Comparison of ENCODE assay signal across 8 cellular contexts in the genomic region with DNA sequence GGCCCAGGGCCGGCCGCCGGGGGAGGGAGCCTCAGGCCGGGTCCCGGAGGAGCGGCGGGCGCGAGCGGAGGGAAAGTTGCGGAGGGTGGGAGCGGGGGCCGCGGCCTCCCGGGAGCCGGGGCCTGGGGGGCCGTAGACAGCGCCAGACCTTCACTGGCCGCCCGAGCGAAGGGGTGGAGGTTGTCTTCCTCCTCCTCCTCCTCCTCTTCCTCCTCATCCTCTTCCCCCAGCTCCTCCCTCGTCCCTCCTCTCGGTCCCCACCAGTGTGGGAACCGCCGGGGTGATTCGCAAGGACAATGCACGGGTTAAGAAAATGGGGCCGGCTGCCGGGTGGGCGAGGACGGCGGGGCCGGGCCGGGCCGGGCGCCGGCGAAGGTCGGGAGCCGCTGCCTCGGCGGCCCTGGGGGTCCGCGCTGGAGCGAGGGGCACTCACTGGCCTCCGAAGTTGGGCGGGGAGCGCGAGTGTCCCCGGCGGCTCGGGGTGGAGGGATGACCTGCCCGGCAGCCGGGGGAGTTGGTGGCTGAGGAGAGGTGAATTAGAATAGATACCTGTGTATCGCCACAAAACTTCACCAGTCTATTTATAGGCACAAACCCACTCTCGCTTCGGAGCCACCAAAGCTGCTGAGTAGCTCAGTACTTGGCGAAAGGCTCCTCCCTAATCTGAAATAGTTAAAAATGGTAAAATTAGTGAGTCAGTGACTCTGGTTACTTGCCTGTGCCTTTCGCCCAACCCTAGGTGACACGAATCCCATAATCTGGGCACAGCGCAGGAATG. TPM values are rescaled to one million over a fixed set of nuclear protein-coding genes. Genes with fewer than 3 reads are reported as not detected.
DNase-seq lines count a peak whose midpoint lies in the region; ATAC-seq and TF ChIP-seq lines count a peak whose summit lies in the region.

No MANE protein-coding gene starts in this region.

- H3K4me1 Mint-ChIP-seq in activated naive CD4-positive, alpha-beta T cell treated with anti-CD3 and anti-CD28 coated beads for 36 hours (ENCODE audit: low read depth), result peaks cover 44% of the 10 kb centered on the region

- peaks cover 50% of the 10 kb centered on the region for H4K20me1 ChIP-seq in SK-N-SH (ENCODE audit: insufficient read depth)

- H3K4me3 ChIP-seq in SK-N-SH (ENCODE audit: low read depth in 2 of 2, low read length in 1 of 2) (peak overlapping the region; percentile 90 to 92), psoas muscle (peak overlapping the region; percentile 81)

- WGBS in SK-N-SH (ENCODE audit: low lambda C conversion rate), result 2% methylated on average over 36 of the region's 61 CpGs
- 0 to 1% (median 1%) methylated on average over 45 to 61 of the region's 61 CpGs for WGBS in psoas muscle, 3 donors

- H3K4me2 ChIP-seq in SK-N-SH, result peak overlapping the region; percentile 89

- H3K27ac Mint-ChIP-seq in activated naive CD4-positive, alpha-beta T cell treated with anti-CD3 and anti-CD28 coated beads for 36 hours, result peak overlapping the region; percentile 87

- no peak for ATAC-seq in SK-N-SH treated with all-trans-retinoic acid at 6 μM for 48 hours
- ATAC-seq in Right ventricle myocardium inferior, result peak; percentile 6
- ATAC-seq in psoas muscle, result peak; percentile 1 to 34 (median 22)
- no peak for ATAC-seq in GM18873 (IDR thresholded peaks at IDR 0.05; ENCODE audit: low FRiP score, unreplicated experiment)

- no peak for TF ChIP-seq RAD21 in SK-N-SH (IDR thresholded peaks at IDR 0.05; ENCODE audit: low read length)

- H3K27ac ChIP-seq in SK-N-SH (ENCODE audit: low read depth in 2 of 2, low read length in 1 of 2) (peak overlapping the region; percentile 82 to 97), psoas muscle (peak overlapping the region; percentile 99)

- H3K4me1 ChIP-seq in SK-N-SH (ENCODE audit: control insufficient read depth in 1 of 2, insufficient read depth in 2 of 2, low read depth in 1 of 2, low read length in 1 of 2) (peaks cover 24 to 28% of the 10 kb centered on the region in 2 experiments; a peak in 3 of 4 replicates), psoas muscle (peaks cover 51% of the 10 kb centered on the region)

- H3K9me3 ChIP-seq in SK-N-SH (no peaks in the 10 kb centered on the region), psoas muscle (no peaks in the 10 kb centered on the region)

- POLR2A ChIA-PET in SK-N-SH (lab: Yijun Ruan, JAX), result interaction anchor here (0.9 kb wide), 1 partner anchor 100 kb away, joined by 3 read pairs; no protein-coding TSS in a partner anchor

- peak overlapping the region; percentile 81 for H3K4me3 Mint-ChIP-seq in activated naive CD4-positive, alpha-beta T cell treated with anti-CD3 and anti-CD28 coated beads for 36 hours

- TF ChIP-seq CTCF in SK-N-SH (IDR thresholded peaks at IDR 0.05), result no peak
- no peak for TF ChIP-seq CTCF in psoas muscle (IDR thresholded peaks at IDR 0.05)

- intact Hi-C loops in activated naive CD4-positive, alpha-beta T cell treated with anti-CD3 and anti-CD28 coated beads for 36 hours (cut with micrococcal nuclease), result loop anchor here (2.0 to 10.0 kb wide), 4 partner anchors 31 to 1947 kb away; a partner anchor contains a TSS
- intact Hi-C loops in Right ventricle myocardium inferior (cut with DNase I) (loop anchor here (2.0 to 5.0 kb wide), 6 partner anchors 29 to 197 kb away; no protein-coding TSS in a partner anchor), psoas muscle (cut with DNase I) (loop anchor here (2.0 to 10.0 kb wide), 4 partner anchors 63 to 194 kb away; no protein-coding TSS in a partner anchor)

- H3K36me3 ChIP-seq in SK-N-SH (replicated peaks in 1 of 2; ENCODE audit: control insufficient read depth in 1 of 2, insufficient read depth in 2 of 2, low read length in 1 of 2) (no peaks in the 10 kb centered on the region), psoas muscle (ENCODE audit: insufficient read depth in 1 of 2, low read depth in 1 of 2) (no peaks in the 10 kb centered on the region)

- no peak overlapping the region for H2AFZ ChIP-seq in SK-N-SH (ENCODE audit: low read depth)

- peaks cover 1% of the 10 kb centered on the region for H3K36me3 Mint-ChIP-seq in activated naive CD4-positive, alpha-beta T cell treated with anti-CD3 and anti-CD28 coated beads for 36 hours (ENCODE audit: low read depth)

- no peaks in the 10 kb centered on the region for H3K9me2 ChIP-seq in SK-N-SH

- peak overlapping the region; percentile 95 for H3K9ac ChIP-seq in SK-N-SH

- peaks cover 67% of the 10 kb centered on the region for H3K79me2 ChIP-seq in SK-N-SH (ENCODE audit: insufficient read depth)

- H3K27me3 ChIP-seq in SK-N-SH (ENCODE audit: insufficient read depth) (no peaks in the 10 kb centered on the region), psoas muscle (ENCODE audit: insufficient read depth in 3 of 3, low read length in 2 of 3) (no peaks in the 10 kb centered on the region)

- DNase-seq in SK-N-SH, result peak; percentile 42
- peak; percentile 44 for DNase-seq in activated naive CD4-positive, alpha-beta T cell treated with anti-CD3 and anti-CD28 coated beads for 36 hours
- DNase-seq in Right ventricle myocardium inferior (ENCODE audit: missing footprints), result peak; percentile 79
- peak; percentile 55 to 74 for DNase-seq in psoas muscle
- DNase-seq in pons (ENCODE audit: low spot score), result no peak

- peaks cover 26% of the 10 kb centered on the region for H3F3A ChIP-seq in SK-N-SH (replicated peaks; ENCODE audit: insufficient read depth)

- H3K9me3 Mint-ChIP-seq in activated naive CD4-positive, alpha-beta T cell treated with anti-CD3 and anti-CD28 coated beads for 36 hours, result no peaks in the 10 kb centered on the region

- H3K27me3 Mint-ChIP-seq in activated naive CD4-positive, alpha-beta T cell treated with anti-CD3 and anti-CD28 coated beads for 36 hours (ENCODE audit: low read depth), result no peaks in the 10 kb centered on the region

- CTCF ChIA-PET in SK-N-SH (lab: Yijun Ruan, JAX), result interaction anchor here (4.6 kb wide), 1 partner anchor 95 kb away, joined by 20 read pairs; no protein-coding TSS in a partner anchor
- CTCF ChIA-PET in activated naive CD4-positive, alpha-beta T cell treated with anti-CD3 and anti-CD28 coated beads for 36 hours (lab: Charles Lee), result interaction anchor here (0.6 to 1.6 kb wide), 4 partner anchors 62 to 99 kb away, joined by 3 to 4 read pairs (median 3); no protein-coding TSS in a partner anchor

- no peak for TF ChIP-seq EP300 in SK-N-SH (IDR thresholded peaks at IDR 0.05; ENCODE audit: borderline replicate concordance in 1 of 2, low read depth in 1 of 2, low read length in 1 of 2)

TF ChIP-seq in SK-N-SH, 30 proteins besides CTCF, POLR2A, EP300 and RAD21 (continues in another document):
- TF ChIP-seq, protein P1, sequence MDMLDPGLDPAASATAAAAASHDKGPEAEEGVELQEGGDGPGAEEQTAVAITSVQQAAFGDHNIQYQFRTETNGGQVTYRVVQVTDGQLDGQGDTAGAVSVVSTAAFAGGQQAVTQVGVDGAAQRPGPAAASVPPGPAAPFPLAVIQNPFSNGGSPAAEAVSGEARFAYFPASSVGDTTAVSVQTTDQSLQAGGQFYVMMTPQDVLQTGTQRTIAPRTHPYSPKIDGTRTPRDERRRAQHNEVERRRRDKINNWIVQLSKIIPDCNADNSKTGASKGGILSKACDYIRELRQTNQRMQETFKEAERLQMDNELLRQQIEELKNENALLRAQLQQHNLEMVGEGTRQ (IDR thresholded peaks at IDR 0.05; ENCODE audit: borderline replicate concordance, low read depth, low read length), result no peak
- TF ChIP-seq SMC3 (IDR thresholded peaks at IDR 0.05; ENCODE audit: low read depth, low read length), result no peak
- no peak for TF ChIP-seq GABPA (IDR thresholded peaks at IDR 0.05; ENCODE audit: low read depth)
- no peak for TF ChIP-seq JUND (IDR thresholded peaks at IDR 0.05)
- TF ChIP-seq FOXM1 (IDR thresholded peaks at IDR 0.05; ENCODE audit: low read depth), result no peak
- no peak for TF ChIP-seq MEF2A (IDR thresholded peaks at IDR 0.05; ENCODE audit: borderline replicate concordance, low read depth)

TF ChIP-seq in SK-N-SH treated with all-trans-retinoic acid at 6 μM for 48 hours, 23 proteins besides CTCF, POLR2A, EP300 and RAD21:
- TF ChIP-seq ZNF70 (CRISPR knock-in tag; IDR thresholded peaks at IDR 0.05) (no peak), SNAI2 (CRISPR knock-in tag; IDR thresholded peaks at IDR 0.05) (no peak), CSDC2 (CRISPR knock-in tag; IDR thresholded peaks at IDR 0.05) (no peak), ISL1 (CRISPR knock-in tag; IDR thresholded peaks at IDR 0.05) (no peak), GLIS3 (CRISPR knock-in tag; IDR thresholded peaks at IDR 0.05) (no peak)

TF ChIP-seq in PFSK-1, 5 proteins besides CTCF, POLR2A, EP300 and RAD21 (continues in another document):
- TF ChIP-seq, protein P2, sequence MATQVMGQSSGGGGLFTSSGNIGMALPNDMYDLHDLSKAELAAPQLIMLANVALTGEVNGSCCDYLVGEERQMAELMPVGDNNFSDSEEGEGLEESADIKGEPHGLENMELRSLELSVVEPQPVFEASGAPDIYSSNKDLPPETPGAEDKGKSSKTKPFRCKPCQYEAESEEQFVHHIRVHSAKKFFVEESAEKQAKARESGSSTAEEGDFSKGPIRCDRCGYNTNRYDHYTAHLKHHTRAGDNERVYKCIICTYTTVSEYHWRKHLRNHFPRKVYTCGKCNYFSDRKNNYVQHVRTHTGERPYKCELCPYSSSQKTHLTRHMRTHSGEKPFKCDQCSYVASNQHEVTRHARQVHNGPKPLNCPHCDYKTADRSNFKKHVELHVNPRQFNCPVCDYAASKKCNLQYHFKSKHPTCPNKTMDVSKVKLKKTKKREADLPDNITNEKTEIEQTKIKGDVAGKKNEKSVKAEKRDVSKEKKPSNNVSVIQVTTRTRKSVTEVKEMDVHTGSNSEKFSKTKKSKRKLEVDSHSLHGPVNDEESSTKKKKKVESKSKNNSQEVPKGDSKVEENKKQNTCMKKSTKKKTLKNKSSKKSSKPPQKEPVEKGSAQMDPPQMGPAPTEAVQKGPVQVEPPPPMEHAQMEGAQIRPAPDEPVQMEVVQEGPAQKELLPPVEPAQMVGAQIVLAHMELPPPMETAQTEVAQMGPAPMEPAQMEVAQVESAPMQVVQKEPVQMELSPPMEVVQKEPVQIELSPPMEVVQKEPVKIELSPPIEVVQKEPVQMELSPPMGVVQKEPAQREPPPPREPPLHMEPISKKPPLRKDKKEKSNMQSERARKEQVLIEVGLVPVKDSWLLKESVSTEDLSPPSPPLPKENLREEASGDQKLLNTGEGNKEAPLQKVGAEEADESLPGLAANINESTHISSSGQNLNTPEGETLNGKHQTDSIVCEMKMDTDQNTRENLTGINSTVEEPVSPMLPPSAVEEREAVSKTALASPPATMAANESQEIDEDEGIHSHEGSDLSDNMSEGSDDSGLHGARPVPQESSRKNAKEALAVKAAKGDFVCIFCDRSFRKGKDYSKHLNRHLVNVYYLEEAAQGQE (IDR thresholded peaks at IDR 0.05; ENCODE audit: insufficient read depth in 1 of 2, low read depth in 2 of 2, low read length in 2 of 2), result no peak

RNA-seq across cellular contexts. Expression of a gene that starts 1.4 kb away (rescaled TPM):
- polyA plus RNA-seq in SK-N-SH (2012; rRNA removed) (19.3 and 21.5 TPM in 2 replicates), psoas muscle (10 to 100 TPM; 21.5 to 60.8 (median 31.7) TPM)
- polyA plus RNA-seq in SK-N-SH (2012; cell fraction: cytosol; rRNA removed), result 14.1 and 14.7 TPM in 2 replicates
- 29.4 and 65.6 TPM in 2 replicates for polyA plus RNA-seq in SK-N-SH (2012; cell fraction: nucleus; rRNA removed)
- 13.4 TPM for polyA plus RNA-seq in PFSK-1 (2012; ENCODE audit: insufficient read length, low read depth)
- total RNA-seq in activated naive CD4-positive, alpha-beta T cell treated with anti-CD3 and anti-CD28 coated beads for 36 hours, result 10 to 100 TPM; 49.8 to 51.4 TPM
- total RNA-seq in Right ventricle myocardium inferior (63.5 TPM), psoas muscle (100 to 1,000 TPM in 1 of 4 donors, 10 to 100 TPM in 3; 79.9 to 105 (median 89.3) TPM)

Comparison
In these comparisons a context has a peak if more than half of its experiments do, and no peak if none do; other contexts are left out.
1. ATAC-seq: peak in Right ventricle myocardium inferior (single experiment) and psoas muscle (4 of 4); none in SK-N-SH treated with all-trans-retinoic acid at 6 μM for 48 hours (single experiment) and GM18873 (single experiment).